Comparison of ENCODE assay signal across 28 cellular contexts in genomic region chr17:43696891-43697290, GRCh38. TPM values are rescaled to one million over a fixed set of nuclear protein-coding genes. Genes with fewer than 3 reads are reported as not detected.
"Had no signal": no experiment of that assay in that cellular context is flagged by ENCODE, and none has a peak within 500 bp of the region (broad histone marks: within the 10 kb centered on the region; RNA-seq: fewer than 3 reads in every experiment).

No MANE protein-coding gene starts in this region.

- H3K4me3 ChIP-seq: breast epithelium, esophagus muscularis mucosa, pancreas, prostate gland, stomach, suprapubic skin had no signal

- H3K36me3 Mint-ChIP-seq: activated naive CD8-positive, alpha-beta T cell treated with anti-CD3 and anti-CD28 coated beads for 36 hours; stimulated activated naive B cell treated with anti-CD40 and anti-IgM and Interleukin-4, amounts not matched to agents 10 μg/mL and 1 μg/mL and 100 μg/mL, for 72 hours had no signal

- DNase-seq: activated CD4-positive, alpha-beta T cell treated with anti-CD3 and anti-CD28 coated beads for 48 hours; activated CD4-positive, alpha-beta T cell treated with anti-CD3 and anti-CD28 coated beads, Interleukin-2, amount 50 U/mL, for 48 hours; activated CD8-positive, alpha-beta memory T cell treated with anti-CD3 and anti-CD28 coated beads for 24 hours; activated effector memory CD4-positive, alpha-beta T cell treated with anti-CD3 and anti-CD28 coated beads, Interleukin-2, amount 50 U/mL, for 16 hours; activated naive CD4-positive, alpha-beta T cell treated with anti-CD3 and anti-CD28 coated beads for 36 hours; activated naive CD8-positive, alpha-beta T cell treated with anti-CD3 and anti-CD28 coated beads for 36 hours; dermis blood vessel endothelial cell; effector CD4-positive, alpha-beta T cell; foreskin melanocyte; pancreas; retina; stimulated activated CD4-positive, alpha-beta T cell treated with anti-CD3 and anti-CD28 coated beads, Interleukin-15, amount 100 ng/mL, for 24 hours; stimulated activated CD4-positive, alpha-beta T cell treated with anti-CD3 and anti-CD28 coated beads, Interleukin-2, amount 100 ng/mL, for 24 hours; stimulated activated naive B cell treated with anti-CD40 and anti-IgM and Interleukin-4, amounts not matched to agents 10 μg/mL and 1 μg/mL and 100 μg/mL, for 72 hours; stomach; SW 1271; T-helper 9 cell; trophoblast cell had no signal

- H3K27ac Mint-ChIP-seq: activated naive CD4-positive, alpha-beta T cell treated with anti-CD3 and anti-CD28 coated beads for 36 hours; activated naive CD8-positive, alpha-beta T cell treated with anti-CD3 and anti-CD28 coated beads for 36 hours; stimulated activated naive B cell treated with anti-CD40 and anti-IgM and Interleukin-4, amounts not matched to agents 10 μg/mL and 1 μg/mL and 100 μg/mL, for 72 hours; T-helper 1 cell treated with Interleukin-12 subunit alpha and Interleukin-12 subunit beta and Interleukin-4 antibody, amounts not matched to agents 30 μg/mL and 1 μg/mL, for 36 hours had no signal

- H3K27ac ChIP-seq: breast epithelium, pancreas, prostate gland, stomach, suprapubic skin, VCaP had no signal

- H3K9me3 Mint-ChIP-seq: activated naive CD4-positive, alpha-beta T cell treated with anti-CD3 and anti-CD28 coated beads for 36 hours; activated naive CD8-positive, alpha-beta T cell treated with anti-CD3 and anti-CD28 coated beads for 36 hours; central memory CD8-positive, alpha-beta T cell; nephron; stimulated activated naive B cell treated with anti-CD40 and anti-IgM and Interleukin-4, amounts not matched to agents 10 μg/mL and 1 μg/mL and 100 μg/mL, for 72 hours; T-helper 1 cell treated with Interleukin-12 subunit alpha and Interleukin-12 subunit beta and Interleukin-4 antibody, amounts not matched to agents 30 μg/mL and 1 μg/mL, for 36 hours had no signal

- H3K9me3 ChIP-seq: breast epithelium, esophagus muscularis mucosa, pancreas, prostate gland, suprapubic skin had no signal

- H3K36me3 ChIP-seq: breast epithelium, esophagus muscularis mucosa, pancreas, prostate gland, stomach, suprapubic skin had no signal

- H3K4me1 ChIP-seq: breast epithelium, pancreas, prostate gland had no signal

- H3K27me3 ChIP-seq: breast epithelium, esophagus muscularis mucosa, pancreas, suprapubic skin had no signal

- H3K4me3 Mint-ChIP-seq: activated naive CD4-positive, alpha-beta T cell treated with anti-CD3 and anti-CD28 coated beads for 36 hours; activated naive CD8-positive, alpha-beta T cell treated with anti-CD3 and anti-CD28 coated beads for 36 hours; central memory CD8-positive, alpha-beta T cell; nephron; stimulated activated naive B cell treated with anti-CD40 and anti-IgM and Interleukin-4, amounts not matched to agents 10 μg/mL and 1 μg/mL and 100 μg/mL, for 72 hours; T-helper 1 cell treated with Interleukin-12 subunit alpha and Interleukin-12 subunit beta and Interleukin-4 antibody, amounts not matched to agents 30 μg/mL and 1 μg/mL, for 36 hours had no signal

- ATAC-seq: activated CD4-positive, CD25-positive, alpha-beta regulatory T cell treated with anti-CD3 and anti-CD28 coated beads, Interleukin-2, amount 50 U/mL, for 24 hours; pancreas; stimulated activated naive B cell treated with anti-CD40 and anti-IgM and Interleukin-4, amounts not matched to agents 10 μg/mL and 1 μg/mL and 100 μg/mL, for 72 hours had no signal

RNA-seq across cellular contexts. Expression of gene MEOX1, which starts 35.2 kb away (rescaled TPM):
- total RNA-seq: lung microvascular endothelial cell had no signal
